Comparison of ENCODE assay signal across 8 cellular contexts in the genomic region with DNA sequence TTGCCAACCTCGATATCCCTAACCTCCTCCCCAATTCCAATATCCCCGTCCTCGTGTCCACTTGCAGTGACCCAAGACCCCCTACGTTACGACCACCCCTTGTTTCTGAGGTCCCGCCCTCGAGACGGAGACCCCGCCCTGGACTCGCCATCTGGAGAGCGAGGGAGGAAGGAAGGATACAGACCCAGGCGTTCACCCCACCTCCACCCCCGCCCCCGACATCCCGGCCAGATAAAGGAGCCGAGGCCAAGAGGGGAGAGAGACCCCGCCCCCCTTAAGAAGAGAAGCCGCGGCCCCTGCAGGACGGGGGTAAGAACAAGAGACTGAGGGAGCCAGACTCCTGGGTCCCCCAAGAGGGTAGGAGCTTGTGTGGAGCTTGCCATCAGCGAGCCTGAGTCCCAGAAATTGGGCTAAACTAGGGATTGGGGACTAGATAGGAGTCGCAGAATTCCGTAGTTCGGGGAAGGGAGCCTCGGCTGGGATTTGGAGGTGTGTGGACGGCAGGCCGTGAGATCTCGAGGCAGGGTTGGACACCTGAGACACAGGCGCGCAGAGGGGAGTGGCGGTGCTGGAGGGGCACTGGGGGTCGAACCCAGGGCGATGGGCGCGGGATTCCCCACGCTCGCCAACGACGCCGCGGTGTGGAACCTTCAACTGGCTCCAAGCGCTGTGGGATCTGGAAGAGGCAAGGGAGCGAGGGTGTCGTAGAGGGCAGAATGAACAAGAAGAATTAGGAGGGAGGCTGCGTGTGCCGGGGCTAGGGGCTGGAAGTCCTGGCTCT. TPM values are rescaled to one million over a fixed set of nuclear protein-coding genes. Genes with fewer than 3 reads are reported as not detected.
A peak's percentile ranks its signal among the peaks of the same experiment; 100 is the strongest.
DNase-seq lines count a peak whose midpoint lies in the region; ATAC-seq and TF ChIP-seq lines count a peak whose summit lies in the region.

A gene with protein sequence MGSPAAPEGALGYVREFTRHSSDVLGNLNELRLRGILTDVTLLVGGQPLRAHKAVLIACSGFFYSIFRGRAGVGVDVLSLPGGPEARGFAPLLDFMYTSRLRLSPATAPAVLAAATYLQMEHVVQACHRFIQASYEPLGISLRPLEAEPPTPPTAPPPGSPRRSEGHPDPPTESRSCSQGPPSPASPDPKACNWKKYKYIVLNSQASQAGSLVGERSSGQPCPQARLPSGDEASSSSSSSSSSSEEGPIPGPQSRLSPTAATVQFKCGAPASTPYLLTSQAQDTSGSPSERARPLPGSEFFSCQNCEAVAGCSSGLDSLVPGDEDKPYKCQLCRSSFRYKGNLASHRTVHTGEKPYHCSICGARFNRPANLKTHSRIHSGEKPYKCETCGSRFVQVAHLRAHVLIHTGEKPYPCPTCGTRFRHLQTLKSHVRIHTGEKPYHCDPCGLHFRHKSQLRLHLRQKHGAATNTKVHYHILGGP (plus strand): TSS at position 260 of the 781 bp plus-strand sequence. CDS start 622 bp downstream, outside the sequence.

- peak within 1 kb of the TSS; percentile 61 for H3K4me3 ChIP-seq in BLaER1
- peak within 1 kb of the TSS; percentile 25 for H3K4me3 ChIP-seq in epithelial cell of esophagus (ENCODE audit: low read length)

- H3K27me3 Mint-ChIP-seq in natural killer cell (ENCODE audit: low read depth in 2 of 2): no peaks in the 10 kb centered on the region

- no peaks in the 10 kb centered on the region for H3K36me3 Mint-ChIP-seq in natural killer cell

- TF ChIP-seq CTCF in RWPE1 (conservative IDR thresholded peaks at IDR 0.05; ENCODE audit: low read depth): no peak
- TF ChIP-seq CTCF in epithelial cell of esophagus (IDR thresholded peaks at IDR 0.05; ENCODE audit: insufficient read depth, low read depth, low read length, missing control alignments): no peak
- no peak for TF ChIP-seq CTCF in natural killer cell (IDR thresholded peaks at IDR 0.05)

- H3K4me2 ChIP-seq in BLaER1: peak within 1 kb of the TSS; percentile 81

- no peaks in the 10 kb centered on the region for H3K9me3 ChIP-seq in BLaER1

- H3K4me1 Mint-ChIP-seq in natural killer cell: peaks cover 33 to 73% of the 10 kb centered on the region in 2 donors

- H3K9ac ChIP-seq in BLaER1: peak within 1 kb of the TSS; percentile 72

- H3K27me3 ChIP-seq in BLaER1: peaks cover 32% of the 10 kb centered on the region

- H3K27ac ChIP-seq in BLaER1: peak within 1 kb of the TSS; percentile 77
- H3K27ac ChIP-seq in RWPE1: peak within 1 kb of the TSS; percentile 48

- H3K4me3 Mint-ChIP-seq in natural killer cell: peak within 1 kb of the TSS; percentile 87

- H3K36me3 ChIP-seq in BLaER1: 0 out of 2 replicates have a peak, but pooled peaks cover 4% of the 10 kb centered on the region

- no peaks in the 10 kb centered on the region for H4K20me1 ChIP-seq in BLaER1

- H3K4me1 ChIP-seq in BLaER1: peaks cover 70% of the 10 kb centered on the region

- CTCF ChIA-PET in RWPE1 (lab: Yijun Ruan, JAX): interaction anchor here (0.6 to 1.5 kb wide), 6 partner anchors 12 to 534 kb away, joined by 3 to 6 read pairs (median 4); a partner anchor contains a TSS

- DNase-seq in RWPE1 (ENCODE audit: low spot score) (no peak), epithelial cell of esophagus (ENCODE audit: low read depth) (no peak), natural killer cell (no peak), hepatic stellate cell (ENCODE audit: low spot score) (no peak), GF-D8 (lab: John Stamatoyannopoulos, UW) (no peak), NCI-H1105 treated with DMSO at 0.1 percent for 48 hours (lab: John Stamatoyannopoulos, UW) (no peak)

- POLR2A ChIA-PET in RWPE1 (lab: Yijun Ruan, JAX; ENCODE audit: low non-redundant PET): no interaction called here

- no peaks in the 10 kb centered on the region for H3K9me3 Mint-ChIP-seq in natural killer cell

- ATAC-seq in natural killer cell (no peak), GM21526 (IDR thresholded peaks at IDR 0.05; ENCODE audit: low FRiP score, unreplicated experiment) (no peak)

- peak within 1 kb of the TSS; percentile 93 to 96 for H3K27ac Mint-ChIP-seq in natural killer cell

- intact Hi-C loops in natural killer cell (cut with micrococcal nuclease): loop anchor here (1.0 to 2.0 kb wide), 3 partner anchors 8 to 112 kb away; no protein-coding TSS in a partner anchor

RNA-seq across cellular contexts. Expression of the gene that starts here (rescaled TPM):
- under 1 TPM in 2 of 3 donors, not detected in 1; 0.49 to 0.84 TPM for total RNA-seq in natural killer cell
